In the genomic region with DNA sequence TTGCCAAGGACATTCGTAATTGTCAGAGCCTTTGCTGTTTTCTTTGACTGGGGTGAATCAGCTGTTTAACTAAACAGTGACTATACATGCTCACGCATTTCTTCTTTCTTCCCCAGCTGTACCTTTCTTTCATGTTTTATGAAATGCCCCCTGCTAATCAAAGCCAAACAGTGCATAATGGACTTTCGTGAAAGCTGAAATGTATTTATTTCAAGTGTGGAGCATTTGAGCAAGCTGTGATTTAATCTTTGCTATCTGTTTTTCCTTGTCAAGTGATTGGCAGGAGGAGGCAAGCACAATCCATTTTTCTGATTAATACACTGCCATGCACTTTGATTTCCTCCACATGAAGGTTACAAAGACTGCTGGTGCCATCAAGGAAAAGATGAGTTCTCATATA, we compare ENCODE assay signal across 28 cellular contexts.
"Had no signal": no experiment of that assay in that cellular context is flagged by ENCODE, and none has a peak within 500 bp of the region (broad histone marks: within the 10 kb centered on the region; RNA-seq: fewer than 3 reads in every experiment).

No MANE protein-coding gene starts in this region.

- H3K4me3 ChIP-seq: adrenal gland, body of pancreas, breast epithelium, SJCRH30, SK-N-MC had no signal

- H3K9me3 Mint-ChIP-seq: activated CD4-positive, alpha-beta T cell treated with anti-CD3 and anti-CD28 coated beads, Interleukin-2, amount 10 ng/mL, durations not matched to agents 7 days and 5 days; activated naive CD4-positive, alpha-beta T cell treated with anti-CD3 and anti-CD28 coated beads, Interleukin-2, amount 50 U/mL, for 24 hours; activated T-helper 2 cell treated with anti-CD3 and anti-CD28 coated beads, Interferon-gamma antibody, Interleukin-2, Interleukin-4, amounts not matched to agents 10 μg/mL and 5 μg/mL and 100 μg/mL, durations not matched to agents 14 hours and 24 hours and 36 hours; IgD-negative memory B cell had no signal

- H3K4me3 Mint-ChIP-seq: activated CD4-positive, alpha-beta T cell treated with anti-CD3 and anti-CD28 coated beads, Interleukin-2, amount 10 ng/mL, durations not matched to agents 7 days and 5 days; activated CD8-positive, alpha-beta T cell treated with anti-CD3 and anti-CD28 coated beads, Interleukin-2, amount 10 ng/mL, durations not matched to agents 7 days and 5 days; activated naive CD4-positive, alpha-beta T cell treated with anti-CD3 and anti-CD28 coated beads, Interleukin-2, amount 50 U/mL, for 24 hours; activated T-cell treated with anti-CD3 and anti-CD28 coated beads, Interleukin-2, amount 50 U/mL, for 24 hours; IgD-negative memory B cell had no signal

- H3K27ac ChIP-seq: adrenal gland, body of pancreas, breast epithelium, SJCRH30, SK-N-MC had no signal

- ATAC-seq: activated CD8-positive, alpha-beta T cell treated with anti-CD3 and anti-CD28 coated beads, Interleukin-2, amount 10 ng/mL, durations not matched to agents 7 days and 5 days; body of pancreas; Panc1 had no signal

- H3K9me3 ChIP-seq: adrenal gland, body of pancreas, breast epithelium, SJCRH30 had no signal

- DNase-seq: activated CD4-positive, alpha-beta T cell treated with anti-CD3 and anti-CD28 coated beads, Interleukin-2, amount 10 ng/mL, durations not matched to agents 7 days and 5 days; activated CD4-positive, alpha-beta T cell treated with anti-CD3 and anti-CD28 coated beads, Interleukin-2, amount 50 U/mL, for 48 hours; activated CD8-positive, alpha-beta T cell treated with anti-CD3 and anti-CD28 coated beads, Interleukin-2, amount 10 ng/mL, durations not matched to agents 7 days and 5 days; activated gamma-delta T cell; activated naive CD4-positive, alpha-beta T cell treated with Interleukin-2 at 50 U/mL for 16 hours; activated T-cell treated with anti-CD3 and anti-CD28 coated beads, Interleukin-2, amount 50 U/mL, for 24 hours; adrenal gland; body of pancreas; caudate nucleus; Karpas-422; KBM-7; NCI-H187; NCI-H2029 treated with DMSO at 0.1 percent for 48 hours; NCI-H2107; NCI-H226; NCI-H446 treated with DMSO at 0.1 percent for 48 hours; NCI-H524; NK-92 treated with Interleukin-12 subunit alpha and Interleukin-12 subunit beta, amount 100 ng/mL, for 24 hours; OCI-M1; SHP77; SJCRH30; T1000 had no signal

- H3K27me3 ChIP-seq: adrenal gland, body of pancreas, breast epithelium, SJCRH30 had no signal

- H3K36me3 ChIP-seq: adrenal gland, breast epithelium, SJCRH30 had no signal

- H3K27ac Mint-ChIP-seq: activated CD4-positive, alpha-beta T cell treated with anti-CD3 and anti-CD28 coated beads, Interleukin-2, amount 10 ng/mL, durations not matched to agents 7 days and 5 days; activated CD8-positive, alpha-beta T cell treated with anti-CD3 and anti-CD28 coated beads, Interleukin-2, amount 10 ng/mL, durations not matched to agents 7 days and 5 days; activated naive CD4-positive, alpha-beta T cell treated with anti-CD3 and anti-CD28 coated beads, Interleukin-2, amount 50 U/mL, for 24 hours; activated T-cell treated with anti-CD3 and anti-CD28 coated beads, Interleukin-2, amount 50 U/mL, for 24 hours; activated T-helper 2 cell treated with anti-CD3 and anti-CD28 coated beads, Interferon-gamma antibody, Interleukin-2, Interleukin-4, amounts not matched to agents 10 μg/mL and 5 μg/mL and 100 μg/mL, durations not matched to agents 14 hours and 24 hours and 36 hours; IgD-negative memory B cell had no signal

- H3K27me3 Mint-ChIP-seq: activated CD4-positive, alpha-beta T cell treated with anti-CD3 and anti-CD28 coated beads, Interleukin-2, amount 10 ng/mL, durations not matched to agents 7 days and 5 days; activated naive CD4-positive, alpha-beta T cell treated with anti-CD3 and anti-CD28 coated beads, Interleukin-2, amount 50 U/mL, for 24 hours; activated T-cell treated with anti-CD3 and anti-CD28 coated beads, Interleukin-2, amount 50 U/mL, for 24 hours; IgD-negative memory B cell had no signal

- H3K4me1 Mint-ChIP-seq: activated CD4-positive, alpha-beta T cell treated with anti-CD3 and anti-CD28 coated beads, Interleukin-2, amount 10 ng/mL, durations not matched to agents 7 days and 5 days; activated naive CD4-positive, alpha-beta T cell treated with anti-CD3 and anti-CD28 coated beads, Interleukin-2, amount 50 U/mL, for 24 hours; IgD-negative memory B cell had no signal

- H3K4me1 ChIP-seq: adrenal gland, body of pancreas, breast epithelium, SJCRH30 had no signal

- H3K36me3 Mint-ChIP-seq: activated naive CD4-positive, alpha-beta T cell treated with anti-CD3 and anti-CD28 coated beads, Interleukin-2, amount 50 U/mL, for 24 hours; IgD-negative memory B cell had no signal
